11 cellular contexts compared by ENCODE assay signal in genomic region chr9:111916234-111916645, GRCh38. TPM values are rescaled to one million over a fixed set of nuclear protein-coding genes. Genes with fewer than 3 reads are reported as not detected.
DNase-seq lines count a peak whose midpoint lies in the region; ATAC-seq, FAIRE-seq and TF ChIP-seq lines count a peak whose summit lies in the region.
"Had no signal": no experiment of that assay in that cellular context is flagged by ENCODE, and none has a peak within 500 bp of the region (broad histone marks: within the 10 kb centered on the region; RNA-seq: fewer than 3 reads in every experiment).

No MANE protein-coding gene starts in this region.

- no peaks in the 10 kb centered on the region for H3K9me3 Mint-ChIP-seq in activated T-cell treated with anti-CD3 and anti-CD28 coated beads, Interleukin-2, amount 50 U/mL, for 72 hours

- peaks cover 3 to 23% of the 10 kb centered on the region in 2 donors for H3K36me3 Mint-ChIP-seq in activated T-cell treated with anti-CD3 and anti-CD28 coated beads, Interleukin-2, amount 50 U/mL, for 72 hours (ENCODE audit: insufficient read depth in 2 of 2)

- POLR2A ChIA-PET in HepG2 (lab: Yijun Ruan, JAX): no interaction called here

- peaks cover 9 to 43% (median 24%) of the 10 kb centered on the region in 4 donors for H3K4me1 ChIP-seq in liver (ENCODE audit: control insufficient read depth in 4 of 4, insufficient read depth in 4 of 4, low read length in 3 of 4)
- H3K4me1 ChIP-seq in HepG2 (ENCODE audit: insufficient read depth, low read length): peaks cover 16% of the 10 kb centered on the region

- no peak overlapping the region for H3K27ac Mint-ChIP-seq in activated T-cell treated with anti-CD3 and anti-CD28 coated beads, Interleukin-2, amount 50 U/mL, for 72 hours

- H3K27me3 ChIP-seq in liver (ENCODE audit: control insufficient read depth in 4 of 4, insufficient read depth in 4 of 4, low read length in 3 of 4): no peaks in the 10 kb centered on the region
- H3K27me3 ChIP-seq in HepG2 (ENCODE audit: control insufficient read depth in 1 of 2, insufficient read depth in 2 of 2, low read length in 2 of 2): no peaks in the 10 kb centered on the region
- H3K27me3 ChIP-seq: cardiac muscle cell had no signal

- H3K4me2 ChIP-seq in HepG2 (ENCODE audit: low read depth, low read length): no peak overlapping the region

- no peak for TF ChIP-seq RAD21 in liver (IDR thresholded peaks at IDR 0.05)
- TF ChIP-seq RAD21 in HepG2 (CRISPR knock-in tag; IDR thresholded peaks at IDR 0.05): no peak

- no peak overlapping the region for H3K9ac ChIP-seq in liver (ENCODE audit: low read depth in 1 of 2, low read length in 2 of 2)
- H3K9ac ChIP-seq in HepG2 (ENCODE audit: insufficient read depth, low read depth, low read length): no peak overlapping the region

- in situ Hi-C loops in HepG2 (cut with HindIII; ENCODE audit: extremely low pct_ligation_motif_present, low pct_unique_long_range_greater_than_20kb): no loop called here

- TF ChIP-seq EP300 in HepG2 (IDR thresholded peaks at IDR 0.05; ENCODE audit: low read depth in 2 of 2, low read length in 2 of 2): no peak
- no peak for TF ChIP-seq EP300 in HepG2 (CRISPR knock-in tag; IDR thresholded peaks at IDR 0.05; ENCODE audit: borderline replicate concordance)

- FAIRE-seq in HepG2 (lab: Jason Lieb, UNC): no peak

- H4K20me1 ChIP-seq in HepG2 (ENCODE audit: insufficient read depth, low read length): no peaks in the 10 kb centered on the region

- no peak for TF ChIP-seq CTCF in liver (IDR thresholded peaks at IDR 0.05; ENCODE audit: low read depth, low read length, missing input control)
- TF ChIP-seq CTCF in HepG2 (CRISPR knock-in tag; IDR thresholded peaks at IDR 0.05): no peak

- peaks cover 72% of the 10 kb centered on the region for H3K4me1 Mint-ChIP-seq in activated T-cell treated with anti-CD3 and anti-CD28 coated beads, Interleukin-2, amount 50 U/mL, for 72 hours (ENCODE audit: low read depth)

- WGBS in liver: 71% methylated on average over 3 of the region's 3 CpGs
- 96% methylated on average over 3 of the region's 3 CpGs for WGBS in HepG2 (ENCODE audit: low lambda C conversion rate)

- H3K4me3 ChIP-seq in liver (ENCODE audit: low read depth in 1 of 3, low read length in 3 of 3) (no peak overlapping the region), HepG2 (replicated peaks in 1 of 3; ENCODE audit: insufficient read depth in 1 of 3, low read depth in 2 of 3, low read length in 3 of 3) (no peak overlapping the region)
- H3K4me3 ChIP-seq: cardiac muscle cell had no signal

- H3K36me3 ChIP-seq in liver (ENCODE audit: control insufficient read depth in 4 of 4, insufficient read depth in 3 of 4, low read depth in 1 of 4, low read length in 3 of 4) (peaks cover 0 to 5% (median 2%) of the 10 kb centered on the region in 4 donors), HepG2 (replicated peaks in 1 of 2; ENCODE audit: control insufficient read depth in 1 of 2, insufficient read depth in 2 of 2, low read length in 2 of 2) (peaks cover 0 to 9% of the 10 kb centered on the region in 2 experiments; a peak in 2 of 5 replicates)

- H3K79me2 ChIP-seq in HepG2 (ENCODE audit: insufficient read depth, low read length): peaks cover 24% of the 10 kb centered on the region

- CTCF ChIA-PET in HepG2 (lab: Yijun Ruan, JAX; ENCODE audit: low intra/inter-chr PET ratio, low total read pairs): no interaction called here

- intact Hi-C loops in HepG2 (cut with micrococcal nuclease; ENCODE audit: unreplicated experiment): no loop called here

- H2AFZ ChIP-seq in HepG2 (ENCODE audit: low read length): no peak overlapping the region

- no peak for TF ChIP-seq POLR2A in HepG2 (IDR thresholded peaks at IDR 0.05; ENCODE audit: insufficient read depth in 1 of 2, low read depth in 2 of 2, low read length in 2 of 2)

- BruUV-seq in HepG2 (replicated peaks; lab: Mats Ljungman, UMichigan): no TSS peak

- H3K9me3 ChIP-seq in liver (ENCODE audit: control insufficient read depth in 4 of 4, low read length in 3 of 4) (no peaks in the 10 kb centered on the region), HepG2 (ENCODE audit: low read length) (no peaks in the 10 kb centered on the region)

- no peak for ATAC-seq in HepG2
- peak; percentile 49 for ATAC-seq in HG03095 (IDR thresholded peaks at IDR 0.05; ENCODE audit: unreplicated experiment)
- peak; percentile 91 for ATAC-seq in activated T-cell treated with anti-CD3 and anti-CD28 coated beads, Interleukin-2, amount 50 U/mL, for 72 hours (replicated peaks in 1 of 2)
- ATAC-seq in GM18873 (IDR thresholded peaks at IDR 0.05; ENCODE audit: low FRiP score, unreplicated experiment): no peak

- peak overlapping the region; percentile 27 to 52 for H3K4me3 Mint-ChIP-seq in activated T-cell treated with anti-CD3 and anti-CD28 coated beads, Interleukin-2, amount 50 U/mL, for 72 hours

- no peaks in the 10 kb centered on the region for H3K27me3 Mint-ChIP-seq in activated T-cell treated with anti-CD3 and anti-CD28 coated beads, Interleukin-2, amount 50 U/mL, for 72 hours (ENCODE audit: low read depth)

- peak overlapping the region; percentile 34 to 50 for H3K27ac ChIP-seq in liver (ENCODE audit: low read depth in 1 of 2, low read length in 2 of 2)
- no peak overlapping the region for H3K27ac ChIP-seq in HepG2 (ENCODE audit: extremely low read length, insufficient read depth, low read length)
- H3K27ac ChIP-seq: C4-2B, cardiac muscle cell had no signal

- DNase-seq in HepG2 (ENCODE audit: low spot score): no peak
- peak in 1 of 2 donors; percentile 52 for DNase-seq in activated T-cell treated with anti-CD3 and anti-CD28 coated beads, Interleukin-2, amount 50 U/mL, for 72 hours
- DNase-seq in hepatic stellate cell (ENCODE audit: low spot score): no peak
- DNase-seq in SIG-M5 (lab: John Stamatoyannopoulos, UW): no peak
- DNase-seq in cerebellar cortex (ENCODE audit: low spot score): no peak
- DNase-seq: SHP77 had no signal

TF ChIP-seq in liver, 16 proteins besides CTCF, POLR2A, EP300 and RAD21 (continues in another document):
- TF ChIP-seq NR2F2 (IDR thresholded peaks at IDR 0.05) (no peak), ZBTB33 (IDR thresholded peaks at IDR 0.05) (no peak), HNF4A (conservative IDR thresholded peaks at IDR 0.05) (no peak)

TF ChIP-seq in HepG2, 621 proteins besides CTCF, POLR2A, EP300 and RAD21 (continues in another document):
- TF ChIP-seq ZNF282 (IDR thresholded peaks at IDR 0.05; ENCODE audit: partially characterized antibody): no peak
- no peak for TF ChIP-seq MTERF4 (CRISPR knock-in tag; IDR thresholded peaks at IDR 0.05)
- TF ChIP-seq ZNF329 (CRISPR knock-in tag; IDR thresholded peaks at IDR 0.05; ENCODE audit: low read depth): no peak
- TF ChIP-seq MAFK (conservative IDR thresholded peaks at IDR 0.05 in 1 of 2, IDR thresholded peaks at IDR 0.05 in 1 of 2; ENCODE audit: low read length in 2 of 2): no peak
- no peak for TF ChIP-seq TEAD2 (CRISPR knock-in tag; IDR thresholded peaks at IDR 0.05)
- no peak for TF ChIP-seq NR3C1 (CRISPR knock-in tag; IDR thresholded peaks at IDR 0.05)
- TF ChIP-seq MTA3 (CRISPR knock-in tag; IDR thresholded peaks at IDR 0.05): no peak
- TF ChIP-seq AHR (CRISPR knock-in tag; IDR thresholded peaks at IDR 0.05): no peak
- TF ChIP-seq NFKBIZ (CRISPR knock-in tag; IDR thresholded peaks at IDR 0.05): no peak
- no peak for TF ChIP-seq ZNF12 (CRISPR knock-in tag; IDR thresholded peaks at IDR 0.05)
- no peak for TF ChIP-seq CHD4 (IDR thresholded peaks at IDR 0.05; ENCODE audit: borderline replicate concordance, low read length)
- TF ChIP-seq SMARCE1 (IDR thresholded peaks at IDR 0.05; ENCODE audit: borderline replicate concordance): no peak

RNA-seq across cellular contexts. Expression of gene UGCG, which starts 19.6 kb away (rescaled TPM):
- total RNA-seq in liver (10 to 100 TPM; 15.7 to 44.2 TPM), HepG2 (2016; rRNA removed; fragmentation: Illumina TruSeq; extraction: Trizol) (9.7 and 13.9 TPM in 2 replicates)
- polyA plus RNA-seq in liver (1 to 10 TPM; 5.2 to 8.2 TPM), HepG2 (2011; rRNA removed) (8.1 and 10.5 TPM in 2 replicates)
- 1.7 and 3.0 TPM in 2 replicates for total RNA-seq in HepG2 (2016; cell fraction: cytosol; rRNA removed; fragmentation: Illumina TruSeq; extraction: Trizol; ENCODE audit: low read depth)
- 9.4 and 13.3 TPM in 2 replicates for total RNA-seq in HepG2 (2016; cell fraction: insoluble cytoplasmic fraction; rRNA removed; fragmentation: Illumina TruSeq; extraction: Trizol)
- total RNA-seq in HepG2 (2016; cell fraction: membrane; rRNA removed; fragmentation: Illumina TruSeq; extraction: Trizol): 5.6 and 7.5 TPM in 2 replicates
- total RNA-seq in HepG2 (2016; cell fraction: nucleus; rRNA removed; fragmentation: Illumina TruSeq; extraction: Trizol): 17.0 and 18.2 TPM in 2 replicates
- 3.9 and 7.2 TPM in 2 replicates for polyA plus RNA-seq in HepG2 (2011; cell fraction: cytosol; rRNA removed)
- 3.6 and 4.0 TPM in 2 replicates for polyA plus RNA-seq in HepG2 (2011; cell fraction: nucleus; rRNA removed)
- polyA plus RNA-seq in HepG2 (2012): 7.5 and 8.2 TPM in 2 replicates
- 0.66 and 0.74 TPM in 2 replicates for polyA plus RNA-seq in HepG2 (2016; cell fraction: cytosol; fragmentation: Illumina TruSeq; extraction: Trizol; ENCODE audit: low read depth)
- polyA plus RNA-seq in HepG2 (2016; cell fraction: insoluble cytoplasmic fraction; fragmentation: Illumina TruSeq; extraction: Trizol; ENCODE audit: low read depth): 6.2 and 6.3 TPM in 2 replicates
- polyA plus RNA-seq in HepG2 (2016; cell fraction: membrane; fragmentation: Illumina TruSeq; extraction: Trizol; ENCODE audit: low read depth): 1.9 and 2.5 TPM in 2 replicates
- 15.4 and 15.5 TPM in 2 replicates for polyA plus RNA-seq in HepG2 (2016; cell fraction: nucleus; fragmentation: Illumina TruSeq; extraction: Trizol; ENCODE audit: insufficient read depth, low read depth)
- 6.6 and 14.5 TPM in 2 replicates for polyA minus RNA-seq in HepG2 (2011; rRNA and poly(A)+ RNA removed; ENCODE audit: low replicate concordance)
- polyA minus RNA-seq in HepG2 (2011; cell fraction: cytosol; rRNA and poly(A)+ RNA removed): 14.6 and 14.9 TPM in 2 replicates
- 15.7 and 19.0 TPM in 2 replicates for polyA minus RNA-seq in HepG2 (2011; cell fraction: nucleus; rRNA and poly(A)+ RNA removed)
- total RNA-seq in activated T-cell treated with anti-CD3 and anti-CD28 coated beads, Interleukin-2, amount 50 U/mL, for 72 hours: 10 to 100 TPM; 11.7 to 15.1 TPM

Comparison
In these comparisons a context has a peak if more than half of its experiments do, and no peak if none do; other contexts are left out.
1. ATAC-seq: peak in HG03095 (single experiment) and activated T-cell treated with anti-CD3 and anti-CD28 coated beads, Interleukin-2, amount 50 U/mL, for 72 hours (2 of 2); none in HepG2 (single experiment) and GM18873 (single experiment).